In genomic region chr11:561148-562003, GRCh38 we compare ENCODE assay signal across 8 cellular contexts. TPM values are rescaled to one million over a fixed set of nuclear protein-coding genes. Genes with fewer than 3 reads are reported as not detected.
DNase-seq lines count a peak whose midpoint lies in the region; ATAC-seq and TF ChIP-seq lines count a peak whose summit lies in the region.

No MANE protein-coding gene starts in this region.

- H3K27me3 Mint-ChIP-seq in activated B cell treated with CpG ODN at 0.5 μM for 24 hours, result no peaks in the 10 kb centered on the region

- H3K27ac Mint-ChIP-seq in activated B cell treated with CpG ODN at 0.5 μM for 24 hours, result peak overlapping the region; percentile 59

- 3 to 7% methylated on average over 67 of the region's 67 CpGs for WGBS in sigmoid colon, 2 donors

- H3K27me3 ChIP-seq in HUES6 (ENCODE audit: control insufficient read depth, insufficient read depth, low read length), result peaks cover 32% of the 10 kb centered on the region
- H3K27me3 ChIP-seq in left ventricle myocardium inferior (ENCODE audit: low read depth), result peaks cover 40% of the 10 kb centered on the region
- peaks cover 17 to 32% (median 29%) of the 10 kb centered on the region in 3 donors for H3K27me3 ChIP-seq in sigmoid colon

- no peak for TF ChIP-seq EP300 in sigmoid colon (IDR thresholded peaks at IDR 0.05)

- peaks cover 31% of the 10 kb centered on the region for H3K4me1 ChIP-seq in HUES6 (ENCODE audit: control insufficient read depth, insufficient read depth, low read length)
- peaks cover 20% of the 10 kb centered on the region for H3K4me1 ChIP-seq in left ventricle myocardium inferior
- peaks cover 0 to 16% (median 15%) of the 10 kb centered on the region in 4 donors for H3K4me1 ChIP-seq in sigmoid colon

- H3K36me3 ChIP-seq in HUES6 (ENCODE audit: control insufficient read depth, insufficient read depth, low read length) (peaks cover 10% of the 10 kb centered on the region; the same call in 1 of the 2 replicates), left ventricle myocardium inferior (no peaks in the 10 kb centered on the region), sigmoid colon (no peaks in the 10 kb centered on the region)

- peak; percentile 60 for DNase-seq in GM03348 (ENCODE audit: low spot score)
- DNase-seq in activated B cell treated with CpG ODN at 0.5 μM for 24 hours, result no peak
- no peak for DNase-seq in left ventricle myocardium inferior
- DNase-seq in sigmoid colon, result no peak
- no peak for DNase-seq in KG1 (lab: John Stamatoyannopoulos, UW)
- no peak for DNase-seq in occipital lobe (lab: John Stamatoyannopoulos, UW)

- H3K9ac ChIP-seq in HUES6 (ENCODE audit: low read length), result peak overlapping the region; percentile 57

- TF ChIP-seq CTCF in activated B cell treated with CpG ODN at 0.5 μM for 24 hours (IDR thresholded peaks at IDR 0.05), result no peak
- TF ChIP-seq CTCF in left ventricle myocardium inferior (IDR thresholded peaks at IDR 0.05; ENCODE audit: borderline replicate concordance), result no peak
- TF ChIP-seq CTCF in sigmoid colon (IDR thresholded peaks at IDR 0.05), result no peak

- no peak for TF ChIP-seq POLR2A in sigmoid colon (IDR thresholded peaks at IDR 0.05)

- H3K4me1 Mint-ChIP-seq in activated B cell treated with CpG ODN at 0.5 μM for 24 hours, result peaks cover 17% of the 10 kb centered on the region

- intact Hi-C loops in activated B cell treated with CpG ODN at 0.5 μM for 24 hours (cut with micrococcal nuclease), result no loop called here
- intact Hi-C loops in left ventricle myocardium inferior (cut with micrococcal nuclease), result no loop called here
- intact Hi-C loops in sigmoid colon (cut with DNase I), result no loop called here

- H3K27ac ChIP-seq in HUES6 (ENCODE audit: low read depth, low read length) (no peak overlapping the region), left ventricle myocardium inferior (replicated peaks) (peak overlapping the region; percentile 59), sigmoid colon (peak overlapping the region in 3 of 4 donors; percentile 1 to 59 (median 34))

- no peaks in the 10 kb centered on the region for H3K9me3 Mint-ChIP-seq in activated B cell treated with CpG ODN at 0.5 μM for 24 hours

- H3K4me3 Mint-ChIP-seq in activated B cell treated with CpG ODN at 0.5 μM for 24 hours, result peak overlapping the region; percentile 84

- CTCF ChIA-PET in activated B cell treated with CpG ODN at 0.5 μM for 24 hours (lab: Charles Lee), result no interaction called here

- POLR2A ChIA-PET in activated B cell treated with CpG ODN at 0.5 μM for 24 hours (lab: Charles Lee), result interaction anchor here (0.6 to 4.8 kb wide), 6 partner anchors 15 to 88 kb away, joined by 3 to 26 read pairs (median 4); partner anchors contain the start of genes HRAS, IRF7, LRRC56 and PHRF1

- H3K9me3 ChIP-seq in HUES6 (ENCODE audit: control insufficient read depth, insufficient read depth, low read depth, low read length) (no peaks in the 10 kb centered on the region), left ventricle myocardium inferior (replicated peaks) (no peaks in the 10 kb centered on the region), sigmoid colon (no peaks in the 10 kb centered on the region)

- H3K4me3 ChIP-seq in HUES6 (ENCODE audit: low read depth, low read length), result peak overlapping the region; percentile 78
- peak overlapping the region; percentile 91 for H3K4me3 ChIP-seq in left ventricle myocardium inferior
- H3K4me3 ChIP-seq in sigmoid colon, result peak overlapping the region; percentile 21 to 74 (median 68)

- peaks cover 5% of the 10 kb centered on the region for H3K36me3 Mint-ChIP-seq in activated B cell treated with CpG ODN at 0.5 μM for 24 hours (ENCODE audit: low read depth)

- ATAC-seq in GM21528 (IDR thresholded peaks at IDR 0.05; ENCODE audit: low FRiP score, unreplicated experiment), result peak; percentile 23
- peak; percentile 15 for ATAC-seq in activated B cell treated with CpG ODN at 0.5 μM for 24 hours (ENCODE audit: low read depth)

RNA-seq across cellular contexts. Expression of gene RASSF7, which starts 0.6 kb away (rescaled TPM):
- total RNA-seq in activated B cell treated with CpG ODN at 0.5 μM for 24 hours, result 14.2 and 14.9 TPM in 2 replicates
- total RNA-seq in left ventricle myocardium inferior, result 4.5 TPM
- 1 to 10 TPM; 3.0 to 5.4 (median 3.8) TPM for total RNA-seq in sigmoid colon
- polyA plus RNA-seq in sigmoid colon, result 100 to 1,000 TPM in 1 of 3 donors, 10 to 100 TPM in 2; 72.4 to 122 (median 94.9) TPM
- total RNA-seq in occipital lobe, result 2.5 TPM

RNA-seq across cellular contexts. Expression of gene LMNTD2, which starts 0.8 kb away (rescaled TPM):
- total RNA-seq in activated B cell treated with CpG ODN at 0.5 μM for 24 hours (8.6 and 9.1 TPM in 2 replicates), left ventricle myocardium inferior (0.52 TPM), sigmoid colon (1 to 10 TPM in 1 of 4 donors, under 1 TPM in 2, not detected in 1; 0.66 to 1.4 (median 0.68) TPM), occipital lobe (0.16 TPM)
- 1 to 10 TPM; 1.2 to 6.3 (median 3.5) TPM for polyA plus RNA-seq in sigmoid colon

RNA-seq across cellular contexts. Expression of gene PHRF1, which starts 14.9 kb away (rescaled TPM):
- 42.7 and 49.6 TPM in 2 replicates for total RNA-seq in activated B cell treated with CpG ODN at 0.5 μM for 24 hours
- total RNA-seq in left ventricle myocardium inferior, result 17.7 TPM
- 10 to 100 TPM; 11.8 to 21.2 (median 17.9) TPM for total RNA-seq in sigmoid colon
- polyA plus RNA-seq in sigmoid colon, result 10 to 100 TPM in 2 of 3 donors, 1 to 10 TPM in 1; 6.6 to 29.3 (median 11.3) TPM
- total RNA-seq in occipital lobe, result 27.3 TPM

RNA-seq across cellular contexts. Expression of gene LRRC56, which starts 24.0 kb away (rescaled TPM):
- total RNA-seq in activated B cell treated with CpG ODN at 0.5 μM for 24 hours (7.1 and 7.9 TPM in 2 replicates), left ventricle myocardium inferior (0.25 TPM), sigmoid colon (under 1 TPM in 1 of 4 donors, not detected in 3; 0.14 TPM), occipital lobe (1.1 TPM)
- 1 to 10 TPM; 2.4 to 5.9 (median 5.8) TPM for polyA plus RNA-seq in sigmoid colon

RNA-seq across cellular contexts. Expression of gene HRAS, which starts 26.0 kb away (rescaled TPM):
- total RNA-seq in activated B cell treated with CpG ODN at 0.5 μM for 24 hours, result 37.2 and 43.9 TPM in 2 replicates
- total RNA-seq in left ventricle myocardium inferior, result 55.9 TPM
- 10 to 100 TPM; 27.8 to 59.3 (median 32.8) TPM for total RNA-seq in sigmoid colon
- polyA plus RNA-seq in sigmoid colon, result 10 to 100 TPM; 44.6 to 76.1 (median 66.1) TPM
- 27.0 TPM for total RNA-seq in occipital lobe
